1 cellular context compared by ENCODE assay signal in genomic region chr14:90546767-90547166, GRCh38.
TF ChIP-seq lines count a peak whose summit lies in the region.

No MANE protein-coding gene starts in this region.

TF ChIP-seq in H1, 55 proteins besides CTCF, POLR2A, EP300 and RAD21 (continued from another document):
- no peak for TF ChIP-seq CHD7 (IDR thresholded peaks at IDR 0.05; ENCODE audit: insufficient replicate concordance, low read length)
- TF ChIP-seq SIRT6 (IDR thresholded peaks at IDR 0.05; ENCODE audit: low read length) = no peak
- TF ChIP-seq CBX8 (IDR thresholded peaks at IDR 0.05; ENCODE audit: borderline replicate concordance, low read depth, low read length) = no peak
- no peak for TF ChIP-seq CREB1 (IDR thresholded peaks at IDR 0.05)
- no peak for TF ChIP-seq TAF1 (IDR thresholded peaks at IDR 0.05; ENCODE audit: low read depth, low read length)
- TF ChIP-seq TEAD4 (IDR thresholded peaks at IDR 0.05; ENCODE audit: low read depth, low read length) = no peak
- no peak for TF ChIP-seq BRCA1 (IDR thresholded peaks at IDR 0.05; ENCODE audit: low read depth, low read length)
- TF ChIP-seq GTF2F1 (IDR thresholded peaks at IDR 0.05; ENCODE audit: borderline replicate concordance, low read depth, low read length) = no peak
- TF ChIP-seq SP4 (IDR thresholded peaks at IDR 0.05; ENCODE audit: low read length) = no peak
- TF ChIP-seq ATF2 (IDR thresholded peaks at IDR 0.05; ENCODE audit: low read length) = no peak
- TF ChIP-seq FOSL1 (IDR thresholded peaks at IDR 0.05; ENCODE audit: insufficient read depth, low read depth, low read length) = no peak
- TF ChIP-seq BCL11A (IDR thresholded peaks at IDR 0.05; ENCODE audit: low read depth in 2 of 2, low read length in 2 of 2) = no peak
- TF ChIP-seq RNF2 (IDR thresholded peaks at IDR 0.05; ENCODE audit: borderline replicate concordance, low read depth, low read length, missing control alignments, poor library complexity, severe bottlenecking) = no peak
- TF ChIP-seq RBBP5 (IDR thresholded peaks at IDR 0.05; ENCODE audit: borderline replicate concordance, low read depth, low read length) = no peak
- no peak for TF ChIP-seq TCF12 (IDR thresholded peaks at IDR 0.05; ENCODE audit: low read depth, low read length)
- no peak for TF ChIP-seq POU5F1 (IDR thresholded peaks at IDR 0.05; ENCODE audit: low read depth, low read length)
- TF ChIP-seq SP2 (IDR thresholded peaks at IDR 0.05; ENCODE audit: low read length) = no peak
- TF ChIP-seq CBX5 (IDR thresholded peaks at IDR 0.05; ENCODE audit: low read depth, low read length) = no peak
